In genomic region chr6:35496036-35496850, GRCh38 we compare ENCODE assay signal across 9 cellular contexts. TPM values are rescaled to one million over a fixed set of nuclear protein-coding genes. Genes with fewer than 3 reads are reported as not detected.
DNase-seq lines count a peak whose midpoint lies in the region; ATAC-seq and TF ChIP-seq lines count a peak whose summit lies in the region.
"Had no signal": no experiment of that assay in that cellular context is flagged by ENCODE, and none has a peak within 500 bp of the region (broad histone marks: within the 10 kb centered on the region; RNA-seq: fewer than 3 reads in every experiment).

No MANE protein-coding gene starts in this region.

- peak in 1 of 2 donors; percentile 32 for TF ChIP-seq POLR2A in Peyer's patch (IDR thresholded peaks at IDR 0.05)

- H3K27ac Mint-ChIP-seq in naive B cell: no peak overlapping the region

- peaks cover 21 to 32% (median 23%) of the 10 kb centered on the region in 3 donors for H3K4me1 Mint-ChIP-seq in naive B cell

- no peaks in the 10 kb centered on the region for H3K36me3 ChIP-seq in Peyer's patch

- H3K27ac ChIP-seq in Peyer's patch (peak overlapping the region; percentile 80 to 99 (median 98)), epithelial cell of prostate (peak overlapping the region; percentile 92)

- H3K4me3 Mint-ChIP-seq in naive B cell: peak overlapping the region; percentile 66 to 90 (median 84)

- no peaks in the 10 kb centered on the region for H3K9me3 Mint-ChIP-seq in naive B cell

- ATAC-seq in naive B cell (ENCODE audit: low read depth in 2 of 2): no peak
- no peak for ATAC-seq in HG02981 (IDR thresholded peaks at IDR 0.05; ENCODE audit: unreplicated experiment)

- peaks cover 32 to 52% (median 41%) of the 10 kb centered on the region in 3 donors for H3K27me3 Mint-ChIP-seq in naive B cell

- no peaks in the 10 kb centered on the region for H3K36me3 Mint-ChIP-seq in naive B cell

- H3K27me3 ChIP-seq in Peyer's patch: no peaks in the 10 kb centered on the region

- no peaks in the 10 kb centered on the region for H3K9me3 ChIP-seq in Peyer's patch

- H3K4me1 ChIP-seq in Peyer's patch: peaks cover 0 to 50% (median 8%) of the 10 kb centered on the region in 4 donors

- DNase-seq in EL (peak; percentile 59), Peyer's patch (peak in 2 of 3 donors; percentile 65 to 87), epithelial cell of prostate (ENCODE audit: low read depth, low spot score) (no peak), naive B cell (no peak), iPS-NIHi11 (ENCODE audit: low spot score) (no peak), NAMALWA (ENCODE audit: low spot score) (no peak), SHP77 (lab: John Stamatoyannopoulos, UW) (no peak)

- TF ChIP-seq CTCF in Peyer's patch (IDR thresholded peaks at IDR 0.05): no peak

- H3K4me3 ChIP-seq in Peyer's patch: peak overlapping the region; percentile 81 to 99 (median 91)

RNA-seq across cellular contexts. Expression of gene TEAD3, which starts 0.6 kb away (rescaled TPM):
- 10 to 100 TPM; 10.7 to 32.9 (median 27.4) TPM for total RNA-seq in Peyer's patch
- under 1 TPM in 3 of 6 donors, not detected in 3; 0.14 to 0.47 (median 0.45) TPM for polyA plus RNA-seq in naive B cell (ENCODE audit: low read depth in 6 of 6)

RNA-seq across cellular contexts. Expression of gene TULP1, which starts 16.5 kb away (rescaled TPM):
- total RNA-seq in Peyer's patch: not detected
- not detected for polyA plus RNA-seq in naive B cell (ENCODE audit: low read depth in 6 of 6)
- total RNA-seq: T-helper 2 cell treated with Interferon-gamma antibody and Interleukin-4, amounts not matched to agents 100 ng/mL and 5 ng/mL, for 36 hours had no signal

RNA-seq across cellular contexts. Expression of gene RPL10A, which starts 28.0 kb away (rescaled TPM):
- total RNA-seq in Peyer's patch: 1,000 to 10,000 TPM in 1 of 4 donors, 100 to 1,000 TPM in 3; 347 to 1,065 (median 530) TPM
- polyA plus RNA-seq in naive B cell (ENCODE audit: low read depth in 6 of 6): 1,000 to 10,000 TPM in 4 of 6 donors, 100 to 1,000 TPM in 2; 756 to 1,303 (median 1,016) TPM

RNA-seq across cellular contexts. Expression of gene FANCE, which starts 44.1 kb away (rescaled TPM):
- total RNA-seq in Peyer's patch: 1 to 10 TPM; 1.8 to 7.4 (median 4.2) TPM
- polyA plus RNA-seq in naive B cell (ENCODE audit: low read depth in 6 of 6): 1 to 10 TPM; 2.8 to 9.7 (median 6.2) TPM

Comparison
In these comparisons a context has a peak if more than half of its experiments do, and no peak if none do; other contexts are left out.
1. DNase-seq: peak in EL (single experiment) and Peyer's patch (2 of 3); none in epithelial cell of prostate (single experiment), naive B cell (single experiment), iPS-NIHi11 (single experiment), NAMALWA (single experiment) and SHP77 (0 of 2).